25 cellular contexts compared by ENCODE assay signal in the genomic region with DNA sequence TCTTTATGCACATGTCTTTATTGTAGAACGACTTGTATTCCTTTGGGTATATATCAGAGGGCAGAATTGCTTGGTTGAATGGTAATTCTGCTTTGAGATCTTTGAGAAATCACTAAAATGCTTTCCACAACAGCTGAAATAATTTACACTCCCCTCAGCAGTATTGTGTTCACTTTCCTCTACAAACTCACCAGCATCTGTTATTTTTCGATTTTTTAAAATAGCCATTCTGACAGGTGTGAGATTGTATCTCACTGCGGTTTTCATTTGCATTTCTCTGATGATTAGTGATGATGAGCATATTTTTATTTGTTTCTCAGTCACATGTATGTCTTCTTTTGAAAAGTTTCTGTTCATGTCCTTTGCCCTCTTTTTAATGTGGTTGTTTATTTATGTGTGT.
A peak's percentile ranks its signal among the peaks of the same experiment; 100 is the strongest.
DNase-seq lines count a peak whose midpoint lies in the region; ATAC-seq, FAIRE-seq and TF ChIP-seq lines count a peak whose summit lies in the region.
"Had no signal": no experiment of that assay in that cellular context is flagged by ENCODE, and none has a peak within 500 bp of the region (broad histone marks: within the 10 kb centered on the region; RNA-seq: fewer than 3 reads in every experiment).

No MANE protein-coding gene starts in this region.

- H4K20me1 ChIP-seq in MM.1S (ENCODE audit: insufficient read depth, low read length), result no peaks in the 10 kb centered on the region
- H4K20me1 ChIP-seq in GM12878 (ENCODE audit: control insufficient read depth, insufficient read depth), result no peaks in the 10 kb centered on the region
- H4K20me1 ChIP-seq: BLaER1 had no signal

- intact Hi-C loops in GM12878 (cut with micrococcal nuclease; ENCODE audit: unreplicated experiment), result no loop called here

- H3K27ac Mint-ChIP-seq in osteocyte (ENCODE audit: unreplicated experiment), result no peak overlapping the region
- H3K27ac Mint-ChIP-seq: CD14-positive monocyte; CD4-positive, alpha-beta memory T cell; CD4-positive, CD25-positive, alpha-beta regulatory T cell; CD8-positive, alpha-beta memory T cell had no signal

- no peaks in the 10 kb centered on the region for H3K9me2 ChIP-seq in MM.1S (replicated peaks; ENCODE audit: insufficient read depth, low read length)

- in situ Hi-C loops in GM12878 (cut with MboI), result no loop called here

- CTCF ChIA-PET in GM12878 (lab: Yijun Ruan, JAX), result no interaction called here

- no peak for FAIRE-seq in GM12878 (lab: Jason Lieb, UNC)
- FAIRE-seq: A204.1, GM12891, GM19239 had no signal

- H3K27ac ChIP-seq in MM.1S (ENCODE audit: low read length) (peak overlapping the region; percentile 37; the same call in 1 of the 2 replicates), GM12878 (ENCODE audit: control insufficient read depth, insufficient read depth) (no peak overlapping the region)
- H3K27ac ChIP-seq: BLaER1 had no signal

- no peaks in the 10 kb centered on the region for H3K27me3 ChIP-seq in MM.1S (replicated peaks; ENCODE audit: insufficient read depth, low read length)
- no peaks in the 10 kb centered on the region for H3K27me3 ChIP-seq in GM12878 (replicated peaks in 1 of 2; ENCODE audit: control insufficient read depth in 2 of 2, insufficient read depth in 2 of 2, low read length in 1 of 2)
- H3K27me3 ChIP-seq: BE2C, BLaER1 had no signal

- H3K36me3 Mint-ChIP-seq in osteocyte (ENCODE audit: unreplicated experiment), result no peaks in the 10 kb centered on the region
- H3K36me3 Mint-ChIP-seq: CD14-positive monocyte; CD4-positive, alpha-beta memory T cell; CD4-positive, CD25-positive, alpha-beta regulatory T cell; CD8-positive, alpha-beta memory T cell had no signal

- TF ChIP-seq RAD21 in GM12878 (IDR thresholded peaks at IDR 0.05; ENCODE audit: insufficient read depth, low read depth, low read length), result no peak

- SMC1A ChIA-PET in GM12878 (lab: Charles Lee; ENCODE audit: uncharacterized antibody, unreplicated experiment), result no interaction called here

- H3K4me1 ChIP-seq in MM.1S (ENCODE audit: low read length), result peaks cover 11% of the 10 kb centered on the region
- no peaks in the 10 kb centered on the region for H3K4me1 ChIP-seq in GM12878 (ENCODE audit: control insufficient read depth, insufficient read depth, low read length)
- H3K4me1 ChIP-seq: BE2C, BLaER1 had no signal

- H2AFZ ChIP-seq in MM.1S (ENCODE audit: low read length), result no peak overlapping the region
- no peak overlapping the region for H2AFZ ChIP-seq in GM12878 (ENCODE audit: control insufficient read depth, low read depth, low read length)

- ATAC-seq in GM12878, result peak; percentile 18; the same call in 2 of the 3 replicates
- ATAC-seq in GM21737 (IDR thresholded peaks at IDR 0.05; ENCODE audit: unreplicated experiment), result no peak
- no peak for ATAC-seq in HG03280 (IDR thresholded peaks at IDR 0.05; ENCODE audit: unreplicated experiment)

- RAD21 ChIA-PET in GM12878 (lab: Charles Lee; ENCODE audit: unreplicated experiment), result no interaction called here

- peak overlapping the region; percentile 28; the same call in 1 of the 2 replicates for H3K4me2 ChIP-seq in MM.1S (ENCODE audit: low read depth, low read length)
- no peak overlapping the region for H3K4me2 ChIP-seq in GM12878 (ENCODE audit: control insufficient read depth, insufficient read depth)
- H3K4me2 ChIP-seq: BLaER1 had no signal

- peaks cover 12% of the 10 kb centered on the region for H3K9me3 Mint-ChIP-seq in osteocyte (ENCODE audit: unreplicated experiment)

- H3K4me1 Mint-ChIP-seq in osteocyte (ENCODE audit: unreplicated experiment), result no peaks in the 10 kb centered on the region
- H3K4me1 Mint-ChIP-seq: CD14-positive monocyte; CD4-positive, alpha-beta memory T cell; CD4-positive, CD25-positive, alpha-beta regulatory T cell; CD8-positive, alpha-beta memory T cell had no signal

- no peak overlapping the region for H3K9ac ChIP-seq in MM.1S (ENCODE audit: low read length)
- H3K9ac ChIP-seq in GM12878 (ENCODE audit: control insufficient read depth, insufficient read depth, low read length), result no peak overlapping the region
- H3K9ac ChIP-seq: BLaER1 had no signal

- peak; percentile 51 for DNase-seq in MM.1S
- DNase-seq in GM12878 (ENCODE audit: low read depth, low spot score), result no peak
- DNase-seq in osteocyte (ENCODE audit: extremely low spot score, unreplicated experiment), result no peak
- DNase-seq: 8988T; ACHN; BE2C; C1 segment of cervical spinal cord; CD4-positive, alpha-beta memory T cell; CD4-positive, CD25-positive, alpha-beta regulatory T cell; CD8-positive, alpha-beta memory T cell; COR-L47; DMS 273 treated with DMSO at 0.1 percent for 48 hours; DMS153; DMS53; DMS79; DND-41; EL; GDM1 had no signal

- H3K36me3 ChIP-seq in MM.1S (replicated peaks; ENCODE audit: insufficient read depth, low read length), result no peaks in the 10 kb centered on the region
- no peaks in the 10 kb centered on the region for H3K36me3 ChIP-seq in GM12878 (ENCODE audit: control insufficient read depth in 2 of 2, insufficient read depth in 2 of 2, low read length in 1 of 2)
- H3K36me3 ChIP-seq: BE2C, BLaER1 had no signal

- no peak overlapping the region for H3K4me3 Mint-ChIP-seq in osteocyte (ENCODE audit: unreplicated experiment)
- H3K4me3 Mint-ChIP-seq: CD14-positive monocyte; CD4-positive, alpha-beta memory T cell; CD4-positive, CD25-positive, alpha-beta regulatory T cell; CD8-positive, alpha-beta memory T cell had no signal

- WGBS in GM12878 (ENCODE audit: insufficient coverage, insufficient replicate concordance, low lambda C conversion rate, missing lambda C conversion rate), result 10% methylated on average over 3 of the region's 3 CpGs

- POLR2A ChIA-PET in GM12878 (lab: Charles Lee), result interaction anchor here (0.6 kb wide), 1 partner anchor 553 kb away, joined by 4 read pairs; no protein-coding TSS in a partner anchor

- no peaks in the 10 kb centered on the region for H3K9me3 ChIP-seq in MM.1S (replicated peaks; ENCODE audit: insufficient read depth, low read length)
- H3K9me3 ChIP-seq in GM12878 (replicated peaks; ENCODE audit: control insufficient read depth, insufficient read depth, low read length), result no peaks in the 10 kb centered on the region
- H3K9me3 ChIP-seq: BE2C, BLaER1 had no signal

- H3K79me2 ChIP-seq in MM.1S (ENCODE audit: low read length) (no peaks in the 10 kb centered on the region), GM12878 (ENCODE audit: control insufficient read depth, insufficient read depth, low read length) (no peaks in the 10 kb centered on the region)

- H3F3A ChIP-seq in MM.1S (ENCODE audit: insufficient read depth, low read length), result peaks cover 3% of the 10 kb centered on the region

- no peak for TF ChIP-seq EP300 in GM12878 (IDR thresholded peaks at IDR 0.05; ENCODE audit: borderline replicate concordance in 1 of 2, control insufficient read depth in 1 of 2, low read depth in 2 of 2, low read length in 2 of 2)

- H3K4me3 ChIP-seq in MM.1S (ENCODE audit: low read length) (no peak overlapping the region), GM12878 (no peak overlapping the region)
- H3K4me3 ChIP-seq: BLaER1 had no signal

- no peak for TF ChIP-seq POLR2A in GM12878 (IDR thresholded peaks at IDR 0.05; ENCODE audit: low read depth, low read length)

- no peaks in the 10 kb centered on the region for H3K27me3 Mint-ChIP-seq in osteocyte (ENCODE audit: unreplicated experiment)
- H3K27me3 Mint-ChIP-seq: CD4-positive, alpha-beta memory T cell; CD4-positive, CD25-positive, alpha-beta regulatory T cell; CD8-positive, alpha-beta memory T cell had no signal

- no TSS peak for BruUV-seq in GM12878 (replicated peaks; lab: Mats Ljungman, UMichigan)

- TF ChIP-seq CTCF in MM.1S (IDR thresholded peaks at IDR 0.05; ENCODE audit: low read length) (no peak), GM12878 (IDR thresholded peaks at IDR 0.05 in 2 of 3, conservative IDR thresholded peaks at IDR 0.05 in 1 of 3; ENCODE audit: control insufficient read depth in 2 of 3, extremely low read depth in 1 of 3, insufficient read depth in 1 of 3, low read depth in 3 of 3, low read length in 3 of 3) (no peak), osteocyte (IDR thresholded peaks at IDR 0.05) (no peak)

TF ChIP-seq in GM12878, 131 proteins besides CTCF, POLR2A, EP300 and RAD21 (continues in another document):
- TF ChIP-seq, protein P1, sequence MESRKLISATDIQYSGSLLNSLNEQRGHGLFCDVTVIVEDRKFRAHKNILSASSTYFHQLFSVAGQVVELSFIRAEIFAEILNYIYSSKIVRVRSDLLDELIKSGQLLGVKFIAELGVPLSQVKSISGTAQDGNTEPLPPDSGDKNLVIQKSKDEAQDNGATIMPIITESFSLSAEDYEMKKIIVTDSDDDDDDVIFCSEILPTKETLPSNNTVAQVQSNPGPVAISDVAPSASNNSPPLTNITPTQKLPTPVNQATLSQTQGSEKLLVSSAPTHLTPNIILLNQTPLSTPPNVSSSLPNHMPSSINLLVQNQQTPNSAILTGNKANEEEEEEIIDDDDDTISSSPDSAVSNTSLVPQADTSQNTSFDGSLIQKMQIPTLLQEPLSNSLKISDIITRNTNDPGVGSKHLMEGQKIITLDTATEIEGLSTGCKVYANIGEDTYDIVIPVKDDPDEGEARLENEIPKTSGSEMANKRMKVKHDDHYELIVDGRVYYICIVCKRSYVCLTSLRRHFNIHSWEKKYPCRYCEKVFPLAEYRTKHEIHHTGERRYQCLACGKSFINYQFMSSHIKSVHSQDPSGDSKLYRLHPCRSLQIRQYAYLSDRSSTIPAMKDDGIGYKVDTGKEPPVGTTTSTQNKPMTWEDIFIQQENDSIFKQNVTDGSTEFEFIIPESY (IDR thresholded peaks at IDR 0.05), result no peak
- TF ChIP-seq E4F1 (IDR thresholded peaks at IDR 0.05; ENCODE audit: borderline replicate concordance, partially characterized antibody) (no peak), MYB (IDR thresholded peaks at IDR 0.05; ENCODE audit: borderline replicate concordance, low read depth, low read length) (no peak)
